Comparison of ENCODE assay signal across 13 cellular contexts in the genomic region with DNA sequence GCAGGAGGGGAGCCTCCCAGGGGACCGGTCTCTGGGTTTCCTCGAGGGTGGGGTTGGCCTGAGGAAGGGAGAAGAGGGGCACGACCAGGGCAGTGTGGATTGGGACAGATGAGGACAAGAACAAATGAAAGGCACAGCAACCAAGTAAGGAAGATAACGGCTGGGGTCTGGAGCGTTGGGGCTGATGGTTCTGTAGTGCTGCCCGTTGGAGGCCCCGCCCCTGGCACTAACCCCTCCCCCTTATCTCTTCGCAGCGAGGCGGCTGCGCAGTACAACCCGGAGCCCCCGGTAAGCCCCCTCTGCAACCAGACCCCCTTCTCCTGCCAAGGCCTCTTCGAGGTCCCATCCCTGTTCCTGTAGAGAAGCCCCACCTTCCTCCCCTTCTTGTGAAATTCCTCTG. TPM values are rescaled to one million over a fixed set of nuclear protein-coding genes. Genes with fewer than 3 reads are reported as not detected.
DNase-seq lines count a peak whose midpoint lies in the region; ATAC-seq and TF ChIP-seq lines count a peak whose summit lies in the region.
"Had no signal": no experiment of that assay in that cellular context is flagged by ENCODE, and none has a peak within 500 bp of the region (broad histone marks: within the 10 kb centered on the region; RNA-seq: fewer than 3 reads in every experiment).

No MANE protein-coding gene starts in this region.

- H4K20me1 ChIP-seq in hepatocyte (ENCODE audit: insufficient read depth, poor library complexity, severe bottlenecking): peaks cover 9% of the 10 kb centered on the region

- no peak for TF ChIP-seq CTCF in hepatocyte (IDR thresholded peaks at IDR 0.05; ENCODE audit: poor library complexity)

- H3K79me2 ChIP-seq in hepatocyte: peaks cover 25% of the 10 kb centered on the region

- H3K4me3 Mint-ChIP-seq in activated CD4-positive, alpha-beta T cell treated with anti-CD3 and anti-CD28 coated beads, Interleukin-2, amount 10 ng/mL, durations not matched to agents 7 days and 5 days: peak overlapping the region; percentile 88
- peak overlapping the region in 2 of 3 donors; percentile 95 to 96 for H3K4me3 Mint-ChIP-seq in T-cell
- peak overlapping the region; percentile 95 for H3K4me3 Mint-ChIP-seq in stimulated activated effector memory CD8-positive, alpha-beta T cell treated with anti-CD3 and anti-CD28 coated beads, Interleukin-12 subunit alpha, Interleukin-12 subunit beta, amount 100 ng/mL, for 72 hours

- peaks cover 44% of the 10 kb centered on the region for H3K36me3 Mint-ChIP-seq in activated CD4-positive, alpha-beta T cell treated with anti-CD3 and anti-CD28 coated beads, Interleukin-2, amount 10 ng/mL, durations not matched to agents 7 days and 5 days (ENCODE audit: low read depth)
- H3K36me3 Mint-ChIP-seq in T-cell: peaks cover 34% of the 10 kb centered on the region
- H3K36me3 Mint-ChIP-seq in stimulated activated effector memory CD8-positive, alpha-beta T cell treated with anti-CD3 and anti-CD28 coated beads, Interleukin-12 subunit alpha, Interleukin-12 subunit beta, amount 100 ng/mL, for 72 hours: peaks cover 74% of the 10 kb centered on the region

- no peaks in the 10 kb centered on the region for H3K9me3 Mint-ChIP-seq in activated CD4-positive, alpha-beta T cell treated with anti-CD3 and anti-CD28 coated beads, Interleukin-2, amount 10 ng/mL, durations not matched to agents 7 days and 5 days
- H3K9me3 Mint-ChIP-seq in T-cell: no peaks in the 10 kb centered on the region
- H3K9me3 Mint-ChIP-seq in stimulated activated effector memory CD8-positive, alpha-beta T cell treated with anti-CD3 and anti-CD28 coated beads, Interleukin-12 subunit alpha, Interleukin-12 subunit beta, amount 100 ng/mL, for 72 hours: peaks cover 2% of the 10 kb centered on the region

- POLR2A ChIA-PET in activated CD4-positive, alpha-beta T cell treated with anti-CD3 and anti-CD28 coated beads, Interleukin-2, amount 10 ng/mL, durations not matched to agents 7 days and 5 days (lab: Charles Lee): no interaction called here
- POLR2A ChIA-PET in T-cell (lab: Charles Lee): no interaction called here

- CTCF ChIA-PET in activated CD4-positive, alpha-beta T cell treated with anti-CD3 and anti-CD28 coated beads, Interleukin-2, amount 10 ng/mL, durations not matched to agents 7 days and 5 days (lab: Charles Lee): interaction anchor here (0.6 to 1.1 kb wide), 2 partner anchors 15 to 384 kb away, joined by 3 read pairs; no protein-coding TSS in a partner anchor
- CTCF ChIA-PET in T-cell (lab: Charles Lee): no interaction called here

- peak overlapping the region; percentile 36 for H3K27ac Mint-ChIP-seq in activated CD4-positive, alpha-beta T cell treated with anti-CD3 and anti-CD28 coated beads, Interleukin-2, amount 10 ng/mL, durations not matched to agents 7 days and 5 days
- H3K27ac Mint-ChIP-seq in T-cell: peak overlapping the region in 1 of 2 donors; percentile 87
- H3K27ac Mint-ChIP-seq in stimulated activated effector memory CD8-positive, alpha-beta T cell treated with anti-CD3 and anti-CD28 coated beads, Interleukin-12 subunit alpha, Interleukin-12 subunit beta, amount 100 ng/mL, for 72 hours: peak overlapping the region; percentile 91

- H3K9me2 ChIP-seq in hepatocyte (replicated peaks; ENCODE audit: insufficient read depth): no peaks in the 10 kb centered on the region

- H3K4me3 ChIP-seq in hepatocyte: no peak overlapping the region

- ATAC-seq in T-cell (replicated peaks in 1 of 4): no peak
- ATAC-seq in stimulated activated effector memory CD8-positive, alpha-beta T cell treated with anti-CD3 and anti-CD28 coated beads, Interleukin-12 subunit alpha, Interleukin-12 subunit beta, amount 100 ng/mL, for 72 hours: no peak
- ATAC-seq in HG03439 (IDR thresholded peaks at IDR 0.05; ENCODE audit: unreplicated experiment): no peak
- no peak for ATAC-seq in GM19324 (IDR thresholded peaks at IDR 0.05; ENCODE audit: low FRiP score, unreplicated experiment)
- ATAC-seq: activated CD4-positive, CD25-positive, alpha-beta regulatory T cell treated with anti-CD3 and anti-CD28 coated beads, Interleukin-2, amount 50 U/mL, for 24 hours had no signal

- no peaks in the 10 kb centered on the region for H3K9me3 ChIP-seq in hepatocyte (ENCODE audit: low read depth)

- 98% methylated on average over 8 of the region's 14 CpGs for WGBS in hepatocyte (ENCODE audit: low lambda C conversion rate, missing lambda C conversion rate)

- H3K4me2 ChIP-seq in hepatocyte: peak overlapping the region; percentile 93

- no peaks in the 10 kb centered on the region for H3K36me3 ChIP-seq in hepatocyte (replicated peaks; ENCODE audit: insufficient read depth, low read depth)

- no peak overlapping the region for H2AFZ ChIP-seq in hepatocyte

- DNase-seq in activated CD4-positive, alpha-beta T cell treated with anti-CD3 and anti-CD28 coated beads, Interleukin-2, amount 10 ng/mL, durations not matched to agents 7 days and 5 days: no peak
- no peak for DNase-seq in activated CD4-positive, alpha-beta T cell treated with anti-CD3 and anti-CD28 coated beads for 48 hours
- no peak for DNase-seq in T-cell
- no peak for DNase-seq in hepatocyte (ENCODE audit: low spot score)
- no peak for DNase-seq in stimulated activated effector memory CD8-positive, alpha-beta T cell treated with anti-CD3 and anti-CD28 coated beads, Interleukin-12 subunit alpha, Interleukin-12 subunit beta, amount 100 ng/mL, for 72 hours (ENCODE audit: low spot score in 2 of 2)
- DNase-seq in NOMO-1 treated with dmso at 0.1 percent for 144 hours (lab: John Stamatoyannopoulos, UW; ENCODE audit: unreplicated experiment): no peak
- DNase-seq: activated naive CD4-positive, alpha-beta T cell; hippocampal formation; stimulated activated CD4-positive, alpha-beta T cell treated with anti-CD3 and anti-CD28 coated beads, Interleukin-12 subunit alpha, Interleukin-12 subunit beta, amount 100 ng/mL, for 4 hours had no signal

- no peaks in the 10 kb centered on the region for H3K27me3 Mint-ChIP-seq in activated CD4-positive, alpha-beta T cell treated with anti-CD3 and anti-CD28 coated beads, Interleukin-2, amount 10 ng/mL, durations not matched to agents 7 days and 5 days
- H3K27me3 Mint-ChIP-seq in T-cell: no peaks in the 10 kb centered on the region

- H3K27ac ChIP-seq in hepatocyte: no peak overlapping the region

- H3K4me1 ChIP-seq in hepatocyte (ENCODE audit: insufficient read depth): no peaks in the 10 kb centered on the region

- no peaks in the 10 kb centered on the region for H3K27me3 ChIP-seq in hepatocyte

- H3K4me1 Mint-ChIP-seq in activated CD4-positive, alpha-beta T cell treated with anti-CD3 and anti-CD28 coated beads, Interleukin-2, amount 10 ng/mL, durations not matched to agents 7 days and 5 days: peaks cover 25% of the 10 kb centered on the region
- peaks cover 13 to 19% (median 17%) of the 10 kb centered on the region in 3 donors for H3K4me1 Mint-ChIP-seq in T-cell
- peaks cover 34% of the 10 kb centered on the region for H3K4me1 Mint-ChIP-seq in stimulated activated effector memory CD8-positive, alpha-beta T cell treated with anti-CD3 and anti-CD28 coated beads, Interleukin-12 subunit alpha, Interleukin-12 subunit beta, amount 100 ng/mL, for 72 hours

RNA-seq across cellular contexts. Expression of a gene that starts 2.2 kb away (rescaled TPM):
- 100 to 1,000 TPM; 449 to 519 TPM for total RNA-seq in activated CD4-positive, alpha-beta T cell treated with anti-CD3 and anti-CD28 coated beads, Interleukin-2, amount 10 ng/mL, durations not matched to agents 7 days and 5 days
- 100 to 1,000 TPM; 214 to 339 (median 308) TPM for total RNA-seq in T-cell
- 199 and 268 TPM in 2 replicates for total RNA-seq in hepatocyte
- 320 and 346 TPM in 2 replicates for polyA plus RNA-seq in hepatocyte

RNA-seq across cellular contexts. Expression of a gene that starts 10.2 kb away (rescaled TPM):
- total RNA-seq in activated CD4-positive, alpha-beta T cell treated with anti-CD3 and anti-CD28 coated beads, Interleukin-2, amount 10 ng/mL, durations not matched to agents 7 days and 5 days: not detected
- total RNA-seq in T-cell (not detected), hepatocyte (not detected in 2 replicates)
- polyA plus RNA-seq in hepatocyte: not detected in 2 replicates

RNA-seq across cellular contexts. Expression of a gene that starts 26.8 kb away (rescaled TPM):
- 100 to 1,000 TPM; 195 to 197 TPM for total RNA-seq in activated CD4-positive, alpha-beta T cell treated with anti-CD3 and anti-CD28 coated beads, Interleukin-2, amount 10 ng/mL, durations not matched to agents 7 days and 5 days
- 100 to 1,000 TPM; 111 to 179 (median 150) TPM for total RNA-seq in T-cell
- total RNA-seq in hepatocyte: 108 and 123 TPM in 2 replicates
- polyA plus RNA-seq in hepatocyte: 149 and 179 TPM in 2 replicates

RNA-seq across cellular contexts. Expression of a gene that starts 27.4 kb away (rescaled TPM):
- total RNA-seq in activated CD4-positive, alpha-beta T cell treated with anti-CD3 and anti-CD28 coated beads, Interleukin-2, amount 10 ng/mL, durations not matched to agents 7 days and 5 days: 10 to 100 TPM; 51.2 to 56.4 TPM
- 10 to 100 TPM; 27.4 to 54.8 (median 50.7) TPM for total RNA-seq in T-cell
- total RNA-seq in hepatocyte: 19.3 and 21.7 TPM in 2 replicates
- polyA plus RNA-seq in hepatocyte: 104 and 115 TPM in 2 replicates

RNA-seq across cellular contexts. Expression of a gene that starts 31.1 kb away (rescaled TPM):
- not detected for total RNA-seq in activated CD4-positive, alpha-beta T cell treated with anti-CD3 and anti-CD28 coated beads, Interleukin-2, amount 10 ng/mL, durations not matched to agents 7 days and 5 days
- total RNA-seq in T-cell (not detected), hepatocyte (not detected in 2 replicates)
- not detected in 2 replicates for polyA plus RNA-seq in hepatocyte
- polyA plus RNA-seq: AG04450 had no signal
